Comparison of ENCODE assay signal across 8 cellular contexts in the genomic region with DNA sequence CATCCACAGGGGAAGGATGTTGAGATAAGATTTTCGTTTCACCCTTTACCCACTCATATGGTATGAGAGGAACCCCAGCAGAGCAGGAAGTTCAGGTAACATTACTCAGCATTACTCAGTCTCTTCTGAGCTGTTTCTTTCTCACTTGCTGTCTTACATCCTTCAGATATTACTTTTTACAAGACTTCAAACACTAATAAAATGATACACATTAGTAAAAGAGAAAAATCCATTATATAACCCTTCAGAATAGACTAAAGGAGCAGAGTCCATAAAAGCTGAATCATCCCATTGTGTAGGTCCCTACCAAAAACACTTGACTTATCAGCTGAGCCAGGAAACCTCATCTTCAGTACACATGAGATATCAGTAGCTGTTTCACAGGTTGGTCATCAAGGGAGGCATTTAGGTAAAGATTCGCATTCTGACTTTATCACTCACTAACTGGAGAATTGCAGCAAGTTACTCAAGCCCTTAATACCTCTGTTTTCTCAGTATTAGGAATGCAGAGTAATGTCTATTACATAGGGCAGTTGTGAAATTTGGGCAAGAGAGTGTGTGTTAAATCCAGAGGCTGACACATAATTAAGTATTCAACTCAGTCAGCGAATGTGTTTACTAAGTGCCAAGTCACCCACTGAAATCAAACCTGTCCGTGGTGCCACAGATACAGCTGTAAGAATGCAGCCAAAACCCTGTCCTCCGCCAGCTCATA. TPM values are rescaled to one million over a fixed set of nuclear protein-coding genes. Genes with fewer than 3 reads are reported as not detected.
A peak's percentile ranks its signal among the peaks of the same experiment; 100 is the strongest.
DNase-seq lines count a peak whose midpoint lies in the region; ATAC-seq and TF ChIP-seq lines count a peak whose summit lies in the region.

No MANE protein-coding gene starts in this region.

- peak overlapping the region; percentile 34 for H3K4me3 ChIP-seq in CD4-positive, CD25-positive, alpha-beta regulatory T cell (ENCODE audit: low read depth, low read length)
- H3K4me3 ChIP-seq in stomach, result no peak overlapping the region

- no peak for TF ChIP-seq CTCF in stomach (IDR thresholded peaks at IDR 0.05)

- peaks cover 12% of the 10 kb centered on the region for H3K4me1 ChIP-seq in CD4-positive, CD25-positive, alpha-beta regulatory T cell (ENCODE audit: control insufficient read depth, insufficient read depth, low read length, poor library complexity, severe bottlenecking)
- H3K4me1 ChIP-seq in stomach, result peaks cover 0 to 21% (median 3%) of the 10 kb centered on the region in 4 donors

- intact Hi-C loops in stomach (cut with DNase I; ENCODE audit: low total_unique reads), result no loop called here

- H3K9me3 Mint-ChIP-seq in CD4-positive, CD25-positive, alpha-beta regulatory T cell, result no peaks in the 10 kb centered on the region
- H3K9me3 Mint-ChIP-seq in effector memory CD8-positive, alpha-beta T cell, result no peaks in the 10 kb centered on the region

- H3K27ac ChIP-seq in CD4-positive, CD25-positive, alpha-beta regulatory T cell (ENCODE audit: insufficient read depth, low read length, poor library complexity, severe bottlenecking), result peak overlapping the region; percentile 57
- peak overlapping the region in 2 of 5 donors; percentile 46 to 47 for H3K27ac ChIP-seq in stomach

- peak overlapping the region; percentile 0 to 83 (median 47) for H3K4me3 Mint-ChIP-seq in CD4-positive, CD25-positive, alpha-beta regulatory T cell
- peak overlapping the region; percentile 8 to 56 for H3K4me3 Mint-ChIP-seq in effector memory CD8-positive, alpha-beta T cell

- peak; percentile 79 to 91 for ATAC-seq in CD4-positive, CD25-positive, alpha-beta regulatory T cell (ENCODE audit: low read depth in 2 of 2)
- ATAC-seq in GM19043 (IDR thresholded peaks at IDR 0.05; ENCODE audit: low read depth, unreplicated experiment), result peak; percentile 61
- peak; percentile 73 for ATAC-seq in effector memory CD8-positive, alpha-beta T cell (replicated peaks)

- TF ChIP-seq EP300 in stomach (IDR thresholded peaks at IDR 0.05), result no peak

- no peaks in the 10 kb centered on the region for H3K27me3 Mint-ChIP-seq in CD4-positive, CD25-positive, alpha-beta regulatory T cell
- no peaks in the 10 kb centered on the region for H3K27me3 Mint-ChIP-seq in effector memory CD8-positive, alpha-beta T cell

- no peaks in the 10 kb centered on the region for H3K36me3 ChIP-seq in CD4-positive, CD25-positive, alpha-beta regulatory T cell (ENCODE audit: control insufficient read depth, insufficient read depth, low read length)
- no peaks in the 10 kb centered on the region for H3K36me3 ChIP-seq in stomach

- no peaks in the 10 kb centered on the region for H3K27me3 ChIP-seq in CD4-positive, CD25-positive, alpha-beta regulatory T cell (ENCODE audit: control insufficient read depth, insufficient read depth, low read length)
- H3K27me3 ChIP-seq in stomach, result no peaks in the 10 kb centered on the region

- H3K27ac Mint-ChIP-seq in CD4-positive, CD25-positive, alpha-beta regulatory T cell, result peak overlapping the region; percentile 4 to 87 (median 46)
- peak overlapping the region; percentile 72 to 96 for H3K27ac Mint-ChIP-seq in effector memory CD8-positive, alpha-beta T cell

- no peaks in the 10 kb centered on the region for H3K36me3 Mint-ChIP-seq in CD4-positive, CD25-positive, alpha-beta regulatory T cell
- no peaks in the 10 kb centered on the region for H3K36me3 Mint-ChIP-seq in effector memory CD8-positive, alpha-beta T cell (ENCODE audit: insufficient read depth)

- TF ChIP-seq POLR2A in stomach (IDR thresholded peaks at IDR 0.05), result no peak

- H3K4me1 Mint-ChIP-seq in CD4-positive, CD25-positive, alpha-beta regulatory T cell, result peaks cover 6 to 34% (median 22%) of the 10 kb centered on the region in 4 donors
- H3K4me1 Mint-ChIP-seq in effector memory CD8-positive, alpha-beta T cell (ENCODE audit: low read depth in 2 of 2), result peaks cover 12 to 18% of the 10 kb centered on the region in 2 donors

- WGBS in stomach, 5 donors, result 49 to 60% (median 50%) methylated on average over 5 of the region's 5 CpGs

- H3K9me3 ChIP-seq in CD4-positive, CD25-positive, alpha-beta regulatory T cell (ENCODE audit: control insufficient read depth in 2 of 2, low read length in 2 of 2), result no peaks in the 10 kb centered on the region
- H3K9me3 ChIP-seq in stomach, result no peaks in the 10 kb centered on the region

- peak in 2 of 3 donors; percentile 11 to 75 for DNase-seq in CD4-positive, CD25-positive, alpha-beta regulatory T cell
- DNase-seq in LoVo (ENCODE audit: low spot score) (peak; percentile 78), NCI-H2227 (lab: John Stamatoyannopoulos, UW; ENCODE audit: unreplicated experiment) (no peak), hepatic stellate cell (ENCODE audit: low spot score) (no peak), Ammon's horn (ENCODE audit: low spot score) (no peak), stomach (no peak)
- DNase-seq in effector memory CD8-positive, alpha-beta T cell, result no peak

RNA-seq across cellular contexts. Expression of gene KLF6, which starts 44.7 kb away (rescaled TPM):
- total RNA-seq in CD4-positive, CD25-positive, alpha-beta regulatory T cell, result 1,887 TPM
- 100 to 1,000 TPM; 630 to 812 (median 656) TPM for polyA plus RNA-seq in CD4-positive, CD25-positive, alpha-beta regulatory T cell
- 100 to 1,000 TPM in 4 of 5 donors, 10 to 100 TPM in 1; 78.2 to 187 (median 119) TPM for total RNA-seq in stomach
- 10 to 100 TPM; 25.9 to 57.0 (median 31.4) TPM for polyA plus RNA-seq in stomach

Comparison
In these comparisons a context has a peak if more than half of its experiments do, and no peak if none do; other contexts are left out.
1. DNase-seq: peak in CD4-positive, CD25-positive, alpha-beta regulatory T cell (2 of 3) and LoVo (single experiment); none in effector memory CD8-positive, alpha-beta T cell (0 of 3), NCI-H2227 (single experiment), hepatic stellate cell (single experiment), Ammon's horn (single experiment) and stomach (single experiment).
2. RNA of gene KLF6, which starts 44.7 kb away (total RNA-seq): 1,887 TPM in CD4-positive, CD25-positive, alpha-beta regulatory T cell (single experiment); 78.2 to 187 TPM in stomach; every median in the first group is over 10 times any median in the second.
3. Peak in every context shown above with its lines, with median percentiles within 50 percentile points of each other: ATAC-seq.